Comparison of ENCODE assay signal across 2 cellular contexts in genomic region chr2:234433201-234433600, GRCh38.
TF ChIP-seq lines count a peak whose summit lies in the region.

No MANE protein-coding gene starts in this region.

TF ChIP-seq in IMR-90, 13 proteins besides CTCF, POLR2A, EP300 and RAD21:
- TF ChIP-seq RCOR1 (IDR thresholded peaks at IDR 0.05; ENCODE audit: insufficient replicate concordance, low read length) (no peak), BHLHE40 (IDR thresholded peaks at IDR 0.05; ENCODE audit: low read depth, low read length) (no peak), NFE2L2 (IDR thresholded peaks at IDR 0.05; ENCODE audit: low read depth, low read length) (no peak), USF2 (IDR thresholded peaks at IDR 0.05; ENCODE audit: low read depth, low read length) (no peak), MAZ (IDR thresholded peaks at IDR 0.05; ENCODE audit: borderline replicate concordance, low read depth, low read length) (no peak), ELK1 (IDR thresholded peaks at IDR 0.05; ENCODE audit: borderline replicate concordance, low read depth, low read length) (no peak), SMC3 (IDR thresholded peaks at IDR 0.05; ENCODE audit: low read depth, low read length) (no peak)
TF ChIP-seq in IMR-90: peak in this region for 0.

TF ChIP-seq in H1, 55 proteins besides CTCF, POLR2A, EP300 and RAD21:
- TF ChIP-seq EGR1 (IDR thresholded peaks at IDR 0.05; ENCODE audit: borderline replicate concordance, low read depth, low read length) (no peak), CHD7 (IDR thresholded peaks at IDR 0.05; ENCODE audit: insufficient replicate concordance, low read length) (no peak), JUND (IDR thresholded peaks at IDR 0.05; ENCODE audit: low read length) (no peak), CREB1 (IDR thresholded peaks at IDR 0.05) (no peak), HDAC6 (IDR thresholded peaks at IDR 0.05; ENCODE audit: low read depth, low read length) (no peak), CHD1 (IDR thresholded peaks at IDR 0.05; ENCODE audit: low read depth, low read length) (no peak)
